Comparison of ENCODE assay signal across 8 cellular contexts in the genomic region with DNA sequence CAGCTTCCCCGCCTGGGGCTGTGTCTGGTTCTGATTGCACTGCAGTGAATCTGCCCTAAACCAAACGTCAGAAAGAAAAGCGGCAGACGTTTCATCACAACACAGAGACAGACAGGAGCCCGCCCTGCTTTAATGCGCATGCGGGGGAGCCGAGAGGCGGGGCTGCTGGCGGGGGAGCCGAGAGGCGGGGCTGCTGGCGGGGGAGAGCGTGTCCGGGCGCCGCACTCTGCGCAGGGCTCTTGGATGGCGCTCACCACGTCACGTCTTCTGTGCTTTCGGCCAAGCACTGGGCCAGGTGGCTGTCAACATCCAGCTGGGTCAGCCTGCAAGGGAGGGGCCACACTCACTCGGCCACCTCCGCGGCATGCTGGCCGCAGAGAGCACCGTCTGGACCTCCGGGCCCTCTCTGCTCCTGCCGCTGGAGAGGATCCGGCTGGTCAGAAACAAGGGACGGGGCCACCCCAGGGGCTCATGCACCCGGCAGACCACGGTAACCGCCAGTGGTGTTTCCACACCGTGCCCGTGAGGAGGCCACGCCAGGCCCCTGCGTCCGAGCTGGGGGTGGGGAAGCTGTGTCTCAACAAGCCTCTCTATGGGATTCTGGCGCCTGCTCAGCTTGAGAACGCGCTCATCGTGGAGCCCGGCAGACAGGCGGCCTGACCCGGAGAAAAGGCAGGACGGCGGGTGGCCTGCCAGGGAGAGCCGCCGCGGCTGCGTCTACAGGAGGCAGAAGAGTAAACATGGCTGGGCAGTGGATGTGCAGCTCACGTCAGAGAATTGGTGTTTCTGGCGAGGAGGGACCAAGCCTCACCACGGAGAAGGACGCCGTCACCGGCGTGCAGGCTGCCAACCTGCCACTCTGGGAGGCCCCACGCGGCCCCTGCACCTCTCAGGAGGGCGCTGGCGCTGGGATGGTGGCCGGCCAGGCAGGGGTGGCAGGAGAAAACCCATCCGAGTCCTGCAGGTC. TPM values are rescaled to one million over a fixed set of nuclear protein-coding genes. Genes with fewer than 3 reads are reported as not detected.
DNase-seq lines count a peak whose midpoint lies in the region; ATAC-seq and TF ChIP-seq lines count a peak whose summit lies in the region.

No MANE protein-coding gene starts in this region.

- 13 to 26% methylated on average over 17 to 18 of the region's 65 CpGs for WGBS in thyroid gland, 2 donors

- no peaks in the 10 kb centered on the region for H3K36me3 ChIP-seq in adipocyte (ENCODE audit: control insufficient read depth, insufficient read depth, low read length, severe bottlenecking)
- peaks cover 5% of the 10 kb centered on the region for H3K36me3 ChIP-seq in cardiac muscle cell
- H3K36me3 ChIP-seq in parathyroid adenoma (ENCODE audit: control insufficient read depth, insufficient read depth, low read length): no peaks in the 10 kb centered on the region
- H3K36me3 ChIP-seq in thyroid gland: peaks cover 0 to 11% of the 10 kb centered on the region in 2 donors

- ATAC-seq in GM21528 (IDR thresholded peaks at IDR 0.05; ENCODE audit: low FRiP score, unreplicated experiment): peak; percentile 50

- no peaks in the 10 kb centered on the region for H3K9me3 ChIP-seq in adipocyte (ENCODE audit: control insufficient read depth, low read length)
- no peaks in the 10 kb centered on the region for H3K9me3 ChIP-seq in cardiac muscle cell (ENCODE audit: low read depth)
- no peaks in the 10 kb centered on the region for H3K9me3 ChIP-seq in parathyroid adenoma (ENCODE audit: control insufficient read depth, low read length)
- no peaks in the 10 kb centered on the region for H3K9me3 ChIP-seq in thyroid gland

- TF ChIP-seq CTCF in cardiac muscle cell (IDR thresholded peaks at IDR 0.05; ENCODE audit: low read depth, low read length) (no peak), parathyroid adenoma (IDR thresholded peaks at IDR 0.05) (no peak), thyroid gland (IDR thresholded peaks at IDR 0.05) (no peak)

- H2AFZ ChIP-seq in parathyroid adenoma: no peak overlapping the region

- H3K4me3 ChIP-seq in adipocyte (ENCODE audit: low read length): peak overlapping the region; percentile 87
- H3K4me3 ChIP-seq in cardiac muscle cell: no peak overlapping the region
- peak overlapping the region; percentile 75 for H3K4me3 ChIP-seq in parathyroid adenoma (ENCODE audit: low read depth, low read length)
- peak overlapping the region in 2 of 3 donors; percentile 3 to 37 for H3K4me3 ChIP-seq in thyroid gland (replicated peaks in 1 of 3)

- H3K4me2 ChIP-seq in parathyroid adenoma (ENCODE audit: low read length): peak overlapping the region; percentile 96

- no peaks in the 10 kb centered on the region for H3K79me2 ChIP-seq in parathyroid adenoma

- peak overlapping the region; percentile 91 for H3K9ac ChIP-seq in adipocyte (ENCODE audit: low read length)
- no peak overlapping the region for H3K9ac ChIP-seq in parathyroid adenoma

- peak; percentile 89 for DNase-seq in CD1c-positive myeloid dendritic cell (ENCODE audit: extremely low spot score)
- peak; percentile 85 for DNase-seq in NCI-H1092 treated with DMSO at 0.1 percent for 48 hours (lab: John Stamatoyannopoulos, UW)
- DNase-seq in SW 1271 (lab: John Stamatoyannopoulos, UW): peak; percentile 77 to 88
- DNase-seq in adipocyte (ENCODE audit: low read depth): peak; percentile 98
- DNase-seq in cardiac muscle cell (ENCODE audit: low read depth in 1 of 2, low spot score in 1 of 2): peak; percentile 88 to 98
- DNase-seq in thyroid gland: peak; percentile 97 to 98

- H3K27ac ChIP-seq in cardiac muscle cell (peak overlapping the region; percentile 61), parathyroid adenoma (peak overlapping the region; percentile 42), thyroid gland (peak overlapping the region; percentile 88 to 92 (median 92))

- H3K27me3 ChIP-seq in adipocyte (replicated peaks; ENCODE audit: control insufficient read depth, insufficient read depth, low read length) (no peaks in the 10 kb centered on the region), cardiac muscle cell (no peaks in the 10 kb centered on the region), parathyroid adenoma (ENCODE audit: control insufficient read depth, insufficient read depth, low read length) (no peaks in the 10 kb centered on the region), thyroid gland (no peaks in the 10 kb centered on the region)

- TF ChIP-seq POLR2A in thyroid gland (IDR thresholded peaks at IDR 0.05): peak; percentile 54 to 93

- intact Hi-C loops in thyroid gland (cut with DNase I): loop anchor here (10.0 kb wide), 1 partner anchor 335 kb away; a partner anchor contains a TSS

- H3K4me1 ChIP-seq in adipocyte (ENCODE audit: control insufficient read depth, insufficient read depth, low read length) (peaks cover 39% of the 10 kb centered on the region), cardiac muscle cell (ENCODE audit: low read depth) (peaks cover 22% of the 10 kb centered on the region), parathyroid adenoma (no peaks in the 10 kb centered on the region), thyroid gland (peaks cover 40 to 47% of the 10 kb centered on the region in 2 donors)

RNA-seq across cellular contexts. Expression of a gene that starts 4.8 kb away (rescaled TPM):
- total RNA-seq in cardiac muscle cell: 109 and 130 TPM in 2 replicates
- polyA plus RNA-seq in cardiac muscle cell: 188 and 219 TPM in 2 replicates
- total RNA-seq in thyroid gland: 10 to 100 TPM; 42.2 to 82.2 (median 50.2) TPM

RNA-seq across cellular contexts. Expression of a gene that starts 38.4 kb away (rescaled TPM):
- total RNA-seq in cardiac muscle cell (25.2 and 31.9 TPM in 2 replicates), thyroid gland (10 to 100 TPM; 31.4 to 59.6 (median 39.9) TPM)
- 2.7 and 5.2 TPM in 2 replicates for polyA plus RNA-seq in cardiac muscle cell

Comparison
In these comparisons a context has a peak if more than half of its experiments do, and no peak if none do; other contexts are left out.
1. H3K27ac ChIP-seq: peak in every context shown above with its lines; median percentile 92 in thyroid gland; 61 in cardiac muscle cell; 42 in parathyroid adenoma.